ENCODE assay signal across 1 cellular context in the genomic region with DNA sequence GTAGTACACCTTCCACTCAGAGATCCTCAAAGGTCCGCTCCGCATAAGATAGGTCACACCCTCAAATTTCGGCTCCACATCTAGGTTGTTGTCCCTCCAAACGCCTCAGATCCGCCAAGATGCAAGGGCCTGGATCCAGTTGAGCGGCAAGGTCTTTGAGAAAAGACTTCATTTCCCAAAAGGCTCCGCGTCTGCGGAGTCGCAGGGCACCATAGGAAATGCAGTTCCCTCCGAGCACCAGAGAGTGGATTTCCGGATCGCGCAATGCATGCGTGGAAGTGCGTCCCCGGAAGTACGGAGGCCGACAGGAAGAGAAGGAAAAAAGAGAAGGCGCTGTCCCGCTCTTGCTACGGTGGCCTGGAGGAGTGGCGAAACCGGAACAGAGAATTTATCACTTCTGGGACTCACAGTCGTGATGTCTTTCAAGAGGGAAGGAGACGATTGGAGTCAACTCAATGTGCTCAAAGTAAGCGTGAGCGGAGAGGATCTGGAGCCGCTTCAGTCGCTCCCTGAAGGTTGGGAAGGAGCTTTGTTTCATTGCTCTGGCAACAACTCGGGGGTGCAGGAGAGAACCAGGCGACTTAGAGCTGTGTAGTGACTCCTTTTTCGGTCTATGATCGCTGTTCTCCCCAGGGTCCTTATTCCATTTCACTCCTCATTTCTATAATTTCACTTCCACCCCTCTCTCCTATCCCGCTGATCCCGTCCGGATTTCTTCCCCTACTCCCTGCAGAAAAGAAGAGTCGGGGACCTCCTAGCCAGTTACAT.
A peak's percentile ranks its signal among the peaks of the same experiment; 100 is the strongest.
TF ChIP-seq lines count a peak whose summit lies in the region.

A gene with protein sequence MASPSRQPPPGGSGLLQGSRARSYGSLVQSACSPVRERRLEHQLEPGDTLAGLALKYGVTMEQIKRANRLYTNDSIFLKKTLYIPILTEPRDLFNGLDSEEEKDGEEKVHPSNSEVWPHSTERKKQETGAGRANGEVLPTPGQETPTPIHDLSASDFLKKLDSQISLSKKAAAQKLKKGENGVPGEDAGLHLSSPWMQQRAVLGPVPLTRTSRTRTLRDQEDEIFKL (minus strand): TSS at position 165 of the 768 bp plus-strand sequence. CDS start 644 bp downstream, outside the sequence.
A gene with protein sequence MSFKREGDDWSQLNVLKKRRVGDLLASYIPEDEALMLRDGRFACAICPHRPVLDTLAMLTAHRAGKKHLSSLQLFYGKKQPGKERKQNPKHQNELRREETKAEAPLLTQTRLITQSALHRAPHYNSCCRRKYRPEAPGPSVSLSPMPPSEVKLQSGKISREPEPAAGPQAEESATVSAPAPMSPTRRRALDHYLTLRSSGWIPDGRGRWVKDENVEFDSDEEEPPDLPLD (plus strand): TSS at position 407 of the 768 bp plus-strand sequence. CDS start 9 bp downstream, at position 416.

TF ChIP-seq in HepG2, 621 proteins besides CTCF, POLR2A, EP300 and RAD21 (continued from another document and continues in another):
- TF ChIP-seq PRPF4 (IDR thresholded peaks at IDR 0.05; ENCODE audit: low read depth, low read length, poor library complexity, severe bottlenecking) (no peak), TOPORS (CRISPR knock-in tag; IDR thresholded peaks at IDR 0.05) (no peak), SMARCC2 (IDR thresholded peaks at IDR 0.05) (no peak), ZNF577 (CRISPR knock-in tag; IDR thresholded peaks at IDR 0.05; ENCODE audit: borderline replicate concordance, low read depth) (no peak), ZNF557 (CRISPR knock-in tag; IDR thresholded peaks at IDR 0.05) (0 out of 2 replicates have a peak, but pooled peaks have one; percentile 41), ZNF558 (CRISPR knock-in tag; IDR thresholded peaks at IDR 0.05; ENCODE audit: borderline replicate concordance) (peak; percentile 48; the same call in 1 of the 2 replicates), ZNF773 (CRISPR knock-in tag; IDR thresholded peaks at IDR 0.05; ENCODE audit: borderline replicate concordance) (no peak), MEIS1 (CRISPR knock-in tag; IDR thresholded peaks at IDR 0.05; ENCODE audit: borderline replicate concordance) (no peak), ZNF124 (CRISPR knock-in tag; IDR thresholded peaks at IDR 0.05) (peak; percentile 83; the same call in 1 of the 2 replicates), ZNF232 (CRISPR knock-in tag; IDR thresholded peaks at IDR 0.05; ENCODE audit: borderline replicate concordance) (0 out of 2 replicates have a peak, but pooled peaks have one; percentile 41), HES4 (CRISPR knock-in tag; IDR thresholded peaks at IDR 0.05; ENCODE audit: borderline replicate concordance) (peak; percentile 18; the same call in 1 of the 2 replicates), ATF7-NPFF (CRISPR knock-in tag; IDR thresholded peaks at IDR 0.05; ENCODE audit: low read depth) (no peak), FOXJ3 (CRISPR knock-in tag; IDR thresholded peaks at IDR 0.05; ENCODE audit: borderline replicate concordance) (no peak; the same call in 1 of the 2 replicates), BRCA1 (CRISPR knock-in tag; IDR thresholded peaks at IDR 0.05) (0 out of 2 replicates have a peak, but pooled peaks have one; percentile 90), RFX1 (IDR thresholded peaks at IDR 0.05) (no peak), NFYB (CRISPR knock-in tag; IDR thresholded peaks at IDR 0.05) (peak; percentile 57), ZNF331 (CRISPR knock-in tag; IDR thresholded peaks at IDR 0.05) (0 out of 2 replicates have a peak, but pooled peaks have one; percentile 30), ZNF782 (CRISPR knock-in tag; IDR thresholded peaks at IDR 0.05; ENCODE audit: borderline replicate concordance) (no peak), ZBTB8A (CRISPR knock-in tag; IDR thresholded peaks at IDR 0.05; ENCODE audit: borderline replicate concordance, low read depth) (no peak), KLF6 (CRISPR knock-in tag; IDR thresholded peaks at IDR 0.05) (peak; percentile 33), SALL1 (CRISPR knock-in tag; IDR thresholded peaks at IDR 0.05) (peak; percentile 81), KAT7 (CRISPR knock-in tag; IDR thresholded peaks at IDR 0.05; ENCODE audit: borderline replicate concordance) (no peak), GTF3A (CRISPR knock-in tag; conservative IDR thresholded peaks at IDR 0.05) (0 out of 2 replicates have a peak, but pooled peaks have one; percentile 84), SUZ12 (IDR thresholded peaks at IDR 0.05; ENCODE audit: low read depth, low read length) (peak; percentile 96), ZSCAN9 (CRISPR knock-in tag; IDR thresholded peaks at IDR 0.05; ENCODE audit: borderline replicate concordance) (peak; percentile 58; the same call in 1 of the 2 replicates), NCOR1 (IDR thresholded peaks at IDR 0.05; ENCODE audit: borderline replicate concordance, low read length) (no peak; the same call in 1 of the 2 replicates), ZZZ3 (CRISPR knock-in tag; IDR thresholded peaks at IDR 0.05; ENCODE audit: borderline replicate concordance) (peak; percentile 96; the same call in 1 of the 2 replicates), ZNF282 (IDR thresholded peaks at IDR 0.05; ENCODE audit: partially characterized antibody) (no peak), NFYC (CRISPR knock-in tag; IDR thresholded peaks at IDR 0.05) (peak; percentile 39; the same call in 1 of the 2 replicates)
- TF ChIP-seq, protein P1, sequence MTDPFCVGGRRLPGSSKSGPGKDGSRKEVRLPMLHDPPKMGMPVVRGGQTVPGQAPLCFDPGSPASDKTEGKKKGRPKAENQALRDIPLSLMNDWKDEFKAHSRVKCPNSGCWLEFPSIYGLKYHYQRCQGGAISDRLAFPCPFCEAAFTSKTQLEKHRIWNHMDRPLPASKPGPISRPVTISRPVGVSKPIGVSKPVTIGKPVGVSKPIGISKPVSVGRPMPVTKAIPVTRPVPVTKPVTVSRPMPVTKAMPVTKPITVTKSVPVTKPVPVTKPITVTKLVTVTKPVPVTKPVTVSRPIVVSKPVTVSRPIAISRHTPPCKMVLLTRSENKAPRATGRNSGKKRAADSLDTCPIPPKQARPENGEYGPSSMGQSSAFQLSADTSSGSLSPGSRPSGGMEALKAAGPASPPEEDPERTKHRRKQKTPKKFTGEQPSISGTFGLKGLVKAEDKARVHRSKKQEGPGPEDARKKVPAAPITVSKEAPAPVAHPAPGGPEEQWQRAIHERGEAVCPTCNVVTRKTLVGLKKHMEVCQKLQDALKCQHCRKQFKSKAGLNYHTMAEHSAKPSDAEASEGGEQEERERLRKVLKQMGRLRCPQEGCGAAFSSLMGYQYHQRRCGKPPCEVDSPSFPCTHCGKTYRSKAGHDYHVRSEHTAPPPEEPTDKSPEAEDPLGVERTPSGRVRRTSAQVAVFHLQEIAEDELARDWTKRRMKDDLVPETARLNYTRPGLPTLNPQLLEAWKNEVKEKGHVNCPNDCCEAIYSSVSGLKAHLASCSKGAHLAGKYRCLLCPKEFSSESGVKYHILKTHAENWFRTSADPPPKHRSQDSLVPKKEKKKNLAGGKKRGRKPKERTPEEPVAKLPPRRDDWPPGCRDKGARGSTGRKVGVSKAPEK (CRISPR knock-in tag; IDR thresholded peaks at IDR 0.05; ENCODE audit: borderline replicate concordance) = no peak
- TF ChIP-seq, protein P2, sequence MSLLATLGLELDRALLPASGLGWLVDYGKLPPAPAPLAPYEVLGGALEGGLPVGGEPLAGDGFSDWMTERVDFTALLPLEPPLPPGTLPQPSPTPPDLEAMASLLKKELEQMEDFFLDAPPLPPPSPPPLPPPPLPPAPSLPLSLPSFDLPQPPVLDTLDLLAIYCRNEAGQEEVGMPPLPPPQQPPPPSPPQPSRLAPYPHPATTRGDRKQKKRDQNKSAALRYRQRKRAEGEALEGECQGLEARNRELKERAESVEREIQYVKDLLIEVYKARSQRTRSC (CRISPR knock-in tag; IDR thresholded peaks at IDR 0.05; ENCODE audit: low read depth) = no peak
- TF ChIP-seq, protein P3, sequence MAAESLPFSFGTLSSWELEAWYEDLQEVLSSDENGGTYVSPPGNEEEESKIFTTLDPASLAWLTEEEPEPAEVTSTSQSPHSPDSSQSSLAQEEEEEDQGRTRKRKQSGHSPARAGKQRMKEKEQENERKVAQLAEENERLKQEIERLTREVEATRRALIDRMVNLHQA (CRISPR knock-in tag; IDR thresholded peaks at IDR 0.05) = no peak
- TF ChIP-seq, protein P4, sequence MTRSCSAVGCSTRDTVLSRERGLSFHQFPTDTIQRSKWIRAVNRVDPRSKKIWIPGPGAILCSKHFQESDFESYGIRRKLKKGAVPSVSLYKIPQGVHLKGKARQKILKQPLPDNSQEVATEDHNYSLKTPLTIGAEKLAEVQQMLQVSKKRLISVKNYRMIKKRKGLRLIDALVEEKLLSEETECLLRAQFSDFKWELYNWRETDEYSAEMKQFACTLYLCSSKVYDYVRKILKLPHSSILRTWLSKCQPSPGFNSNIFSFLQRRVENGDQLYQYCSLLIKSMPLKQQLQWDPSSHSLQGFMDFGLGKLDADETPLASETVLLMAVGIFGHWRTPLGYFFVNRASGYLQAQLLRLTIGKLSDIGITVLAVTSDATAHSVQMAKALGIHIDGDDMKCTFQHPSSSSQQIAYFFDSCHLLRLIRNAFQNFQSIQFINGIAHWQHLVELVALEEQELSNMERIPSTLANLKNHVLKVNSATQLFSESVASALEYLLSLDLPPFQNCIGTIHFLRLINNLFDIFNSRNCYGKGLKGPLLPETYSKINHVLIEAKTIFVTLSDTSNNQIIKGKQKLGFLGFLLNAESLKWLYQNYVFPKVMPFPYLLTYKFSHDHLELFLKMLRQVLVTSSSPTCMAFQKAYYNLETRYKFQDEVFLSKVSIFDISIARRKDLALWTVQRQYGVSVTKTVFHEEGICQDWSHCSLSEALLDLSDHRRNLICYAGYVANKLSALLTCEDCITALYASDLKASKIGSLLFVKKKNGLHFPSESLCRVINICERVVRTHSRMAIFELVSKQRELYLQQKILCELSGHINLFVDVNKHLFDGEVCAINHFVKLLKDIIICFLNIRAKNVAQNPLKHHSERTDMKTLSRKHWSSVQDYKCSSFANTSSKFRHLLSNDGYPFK (CRISPR knock-in tag; IDR thresholded peaks at IDR 0.05; ENCODE audit: borderline replicate concordance) = peak; percentile 94
- TF ChIP-seq, protein P5, sequence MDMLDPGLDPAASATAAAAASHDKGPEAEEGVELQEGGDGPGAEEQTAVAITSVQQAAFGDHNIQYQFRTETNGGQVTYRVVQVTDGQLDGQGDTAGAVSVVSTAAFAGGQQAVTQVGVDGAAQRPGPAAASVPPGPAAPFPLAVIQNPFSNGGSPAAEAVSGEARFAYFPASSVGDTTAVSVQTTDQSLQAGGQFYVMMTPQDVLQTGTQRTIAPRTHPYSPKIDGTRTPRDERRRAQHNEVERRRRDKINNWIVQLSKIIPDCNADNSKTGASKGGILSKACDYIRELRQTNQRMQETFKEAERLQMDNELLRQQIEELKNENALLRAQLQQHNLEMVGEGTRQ (IDR thresholded peaks at IDR 0.05; ENCODE audit: low read depth, low read length) = no peak
- TF ChIP-seq, protein P5 (CRISPR knock-in tag; IDR thresholded peaks at IDR 0.05; ENCODE audit: borderline replicate concordance) = peak; percentile 13; the same call in 1 of the 2 replicates
- TF ChIP-seq, protein P6, sequence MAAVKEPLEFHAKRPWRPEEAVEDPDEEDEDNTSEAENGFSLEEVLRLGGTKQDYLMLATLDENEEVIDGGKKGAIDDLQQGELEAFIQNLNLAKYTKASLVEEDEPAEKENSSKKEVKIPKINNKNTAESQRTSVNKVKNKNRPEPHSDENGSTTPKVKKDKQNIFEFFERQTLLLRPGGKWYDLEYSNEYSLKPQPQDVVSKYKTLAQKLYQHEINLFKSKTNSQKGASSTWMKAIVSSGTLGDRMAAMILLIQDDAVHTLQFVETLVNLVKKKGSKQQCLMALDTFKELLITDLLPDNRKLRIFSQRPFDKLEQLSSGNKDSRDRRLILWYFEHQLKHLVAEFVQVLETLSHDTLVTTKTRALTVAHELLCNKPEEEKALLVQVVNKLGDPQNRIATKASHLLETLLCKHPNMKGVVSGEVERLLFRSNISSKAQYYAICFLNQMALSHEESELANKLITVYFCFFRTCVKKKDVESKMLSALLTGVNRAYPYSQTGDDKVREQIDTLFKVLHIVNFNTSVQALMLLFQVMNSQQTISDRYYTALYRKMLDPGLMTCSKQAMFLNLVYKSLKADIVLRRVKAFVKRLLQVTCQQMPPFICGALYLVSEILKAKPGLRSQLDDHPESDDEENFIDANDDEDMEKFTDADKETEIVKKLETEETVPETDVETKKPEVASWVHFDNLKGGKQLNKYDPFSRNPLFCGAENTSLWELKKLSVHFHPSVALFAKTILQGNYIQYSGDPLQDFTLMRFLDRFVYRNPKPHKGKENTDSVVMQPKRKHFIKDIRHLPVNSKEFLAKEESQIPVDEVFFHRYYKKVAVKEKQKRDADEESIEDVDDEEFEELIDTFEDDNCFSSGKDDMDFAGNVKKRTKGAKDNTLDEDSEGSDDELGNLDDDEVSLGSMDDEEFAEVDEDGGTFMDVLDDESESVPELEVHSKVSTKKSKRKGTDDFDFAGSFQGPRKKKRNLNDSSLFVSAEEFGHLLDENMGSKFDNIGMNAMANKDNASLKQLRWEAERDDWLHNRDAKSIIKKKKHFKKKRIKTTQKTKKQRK (IDR thresholded peaks at IDR 0.05; ENCODE audit: low read length) = no peak
- TF ChIP-seq, protein P7, sequence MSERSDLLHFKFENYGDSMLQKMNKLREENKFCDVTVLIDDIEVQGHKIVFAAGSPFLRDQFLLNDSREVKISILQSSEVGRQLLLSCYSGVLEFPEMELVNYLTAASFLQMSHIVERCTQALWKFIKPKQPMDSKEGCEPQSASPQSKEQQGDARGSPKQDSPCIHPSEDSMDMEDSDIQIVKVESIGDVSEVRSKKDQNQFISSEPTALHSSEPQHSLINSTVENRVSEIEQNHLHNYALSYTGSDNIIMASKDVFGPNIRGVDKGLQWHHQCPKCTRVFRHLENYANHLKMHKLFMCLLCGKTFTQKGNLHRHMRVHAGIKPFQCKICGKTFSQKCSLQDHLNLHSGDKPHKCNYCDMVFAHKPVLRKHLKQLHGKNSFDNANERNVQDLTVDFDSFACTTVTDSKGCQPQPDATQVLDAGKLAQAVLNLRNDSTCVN (CRISPR knock-in tag; IDR thresholded peaks at IDR 0.05; ENCODE audit: borderline replicate concordance) = no peak
- TF ChIP-seq, protein P8, sequence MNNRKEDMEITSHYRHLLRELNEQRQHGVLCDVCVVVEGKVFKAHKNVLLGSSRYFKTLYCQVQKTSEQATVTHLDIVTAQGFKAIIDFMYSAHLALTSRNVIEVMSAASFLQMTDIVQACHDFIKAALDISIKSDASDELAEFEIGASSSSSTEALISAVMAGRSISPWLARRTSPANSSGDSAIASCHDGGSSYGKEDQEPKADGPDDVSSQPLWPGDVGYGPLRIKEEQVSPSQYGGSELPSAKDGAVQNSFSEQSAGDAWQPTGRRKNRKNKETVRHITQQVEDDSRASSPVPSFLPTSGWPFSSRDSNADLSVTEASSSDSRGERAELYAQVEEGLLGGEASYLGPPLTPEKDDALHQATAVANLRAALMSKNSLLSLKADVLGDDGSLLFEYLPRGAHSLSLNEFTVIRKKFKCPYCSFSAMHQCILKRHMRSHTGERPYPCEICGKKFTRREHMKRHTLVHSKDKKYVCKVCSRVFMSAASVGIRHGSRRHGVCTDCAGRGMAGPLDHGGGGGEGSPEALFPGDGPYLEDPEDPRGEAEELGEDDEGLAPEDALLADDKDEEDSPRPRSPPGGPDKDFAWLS (CRISPR knock-in tag; IDR thresholded peaks at IDR 0.05; ENCODE audit: borderline replicate concordance) = no peak; the same call in 1 of the 2 replicates
